In genomic region chr2:38279201-38279600, GRCh38 we compare ENCODE assay signal across 28 cellular contexts.
DNase-seq lines count a peak whose midpoint lies in the region; ATAC-seq, FAIRE-seq and TF ChIP-seq lines count a peak whose summit lies in the region.
"Had no signal": no experiment of that assay in that cellular context is flagged by ENCODE, and none has a peak within 500 bp of the region (broad histone marks: within the 10 kb centered on the region; RNA-seq: fewer than 3 reads in every experiment).

No MANE protein-coding gene starts in this region.

- peak; percentile 53 for FAIRE-seq in urothelium cell line (lab: Jason Lieb, UNC)
- FAIRE-seq: colon, K562 had no signal

- peak; percentile 24 for DNase-seq in GM12865 (ENCODE audit: low read depth)
- DNase-seq in NCI-H69 (lab: John Stamatoyannopoulos, UW): peak; percentile 36
- peak; percentile 55 for DNase-seq in epithelial cell of esophagus (ENCODE audit: low read depth)
- no peak for DNase-seq in urothelium cell line (ENCODE audit: low spot score)
- DNase-seq in superior temporal gyrus (ENCODE audit: extremely low spot score): no peak
- DNase-seq: activated CD4-positive, alpha-beta memory T cell treated with anti-CD3 and anti-CD28 coated beads, Interleukin-2, amount 10 ng/mL, durations not matched to agents 7 days and 5 days; activated CD4-positive, CD25-positive, alpha-beta regulatory T cell treated with anti-CD3 and anti-CD28 coated beads, Interleukin-2, amount 50 U/mL, for 72 hours; activated CD8-positive, alpha-beta memory T cell treated with anti-CD3 and anti-CD28 coated beads, Interleukin-2, amount 50 U/mL, for 48 hours; activated naive CD4-positive, alpha-beta T cell treated with anti-CD3 and anti-CD28 coated beads, Interleukin-2, amount 50 U/mL, for 16 hours; amygdala; effector CD4-positive, alpha-beta T cell; foreskin melanocyte; hippocampal formation; immature natural killer cell; left ventricle myocardium inferior; MG63; NCI-H2029; NCI-H226; NCI-H774; right lobe of liver; stimulated activated CD4-positive, alpha-beta T cell treated with anti-CD3 and anti-CD28 coated beads, Interleukin-4, amount 100 ng/mL, for 1 hour; substantia nigra; T-cell had no signal

- H3K4me3 ChIP-seq in GM12865 (ENCODE audit: low read depth, low read length) (no peak overlapping the region), epithelial cell of esophagus (ENCODE audit: low read length) (no peak overlapping the region)
- H3K4me3 ChIP-seq: K562, left ventricle myocardium inferior, MG63, right lobe of liver had no signal

- TF ChIP-seq CTCF in GM12865 (IDR thresholded peaks at IDR 0.05; ENCODE audit: insufficient read depth, low read depth, low read length, missing control alignments) (no peak), epithelial cell of esophagus (IDR thresholded peaks at IDR 0.05; ENCODE audit: insufficient read depth, low read depth, low read length, missing control alignments) (no peak)

- ATAC-seq in HG03025 (IDR thresholded peaks at IDR 0.05; ENCODE audit: low FRiP score, unreplicated experiment): no peak
- no peak for ATAC-seq in GM19467 (IDR thresholded peaks at IDR 0.05; ENCODE audit: unreplicated experiment)
- ATAC-seq: esophagus mucosa, K562, right lobe of liver, T-cell had no signal

Comparison
In these comparisons a context has a peak if more than half of its experiments do, and no peak if none do; other contexts are left out.
1. DNase-seq: peak in GM12865 (single experiment), NCI-H69 (single experiment) and epithelial cell of esophagus (single experiment); none in urothelium cell line (single experiment) and superior temporal gyrus (single experiment).